8 cellular contexts compared by ENCODE assay signal in genomic region chr7:156640257-156640948, GRCh38. TPM values are rescaled to one million over a fixed set of nuclear protein-coding genes. Genes with fewer than 3 reads are reported as not detected.
A peak's percentile ranks its signal among the peaks of the same experiment; 100 is the strongest.
DNase-seq lines count a peak whose midpoint lies in the region; ATAC-seq lines count a peak whose summit lies in the region.

Gene RNF32, plus strand, starts transcription at chr7:156640774. Its CDS starts 3,104 bp downstream, at chr7:156643878.

- H3K4me1 ChIP-seq in BLaER1, result peaks cover 14% of the 10 kb centered on the region
- H3K4me1 ChIP-seq in effector memory CD4-positive, alpha-beta T cell (ENCODE audit: control insufficient read depth, insufficient read depth, low read length, poor library complexity, severe bottlenecking), result peaks cover 4% of the 10 kb centered on the region
- no peaks in the 10 kb centered on the region for H3K4me1 ChIP-seq in mesodermal cell (ENCODE audit: control insufficient read depth, insufficient read depth, low read length, poor library complexity, severe bottlenecking)

- H3K27ac ChIP-seq in BLaER1, result peak within 1 kb of the TSS; percentile 76
- peak within 1 kb of the TSS; percentile 91 for H3K27ac ChIP-seq in effector memory CD4-positive, alpha-beta T cell (ENCODE audit: insufficient read depth, low read length, poor library complexity, severe bottlenecking)
- peak within 1 kb of the TSS; percentile 52 for H3K27ac ChIP-seq in mesodermal cell (ENCODE audit: low read depth, low read length, severe bottlenecking)

- DNase-seq in GM19240 (ENCODE audit: insufficient read length, low spot score), result peak; percentile 70
- DNase-seq in NCI-H774 (lab: John Stamatoyannopoulos, UW), result peak; percentile 94
- DNase-seq in activated CD8-positive, alpha-beta memory T cell treated with anti-CD3 and anti-CD28 coated beads for 24 hours, result peak; percentile 99
- peak; percentile 91 to 96 (median 96) for DNase-seq in effector memory CD4-positive, alpha-beta T cell
- peak; percentile 98 for DNase-seq in stimulated activated CD8-positive, alpha-beta memory T cell treated with anti-CD3 and anti-CD28 coated beads, Interleukin-15, amount 100 ng/mL, for 1 hour (ENCODE audit: low read depth)

- peak; percentile 81 for ATAC-seq in HG03460 (IDR thresholded peaks at IDR 0.05; ENCODE audit: unreplicated experiment)

- peak within 1 kb of the TSS; percentile 75 for H3K4me2 ChIP-seq in BLaER1

- no peaks in the 10 kb centered on the region for H4K20me1 ChIP-seq in BLaER1

- H3K9ac ChIP-seq in BLaER1, result peak within 1 kb of the TSS; percentile 77

- H3K27me3 ChIP-seq in BLaER1, result no peaks in the 10 kb centered on the region
- no peaks in the 10 kb centered on the region for H3K27me3 ChIP-seq in effector memory CD4-positive, alpha-beta T cell (replicated peaks; ENCODE audit: control insufficient read depth, insufficient read depth, low read length, poor library complexity, severe bottlenecking)

- 24 to 37% methylated on average over 43 to 69 of the region's 85 CpGs for WGBS in mesodermal cell (ENCODE audit: insufficient coverage in 2 of 2), 2 experiments

- H3K4me3 ChIP-seq in BLaER1 (peak within 1 kb of the TSS; percentile 71), mesodermal cell (ENCODE audit: extremely low read depth, insufficient read depth, low read length, poor library complexity, severe bottlenecking) (peak within 1 kb of the TSS; percentile 62)
- peak within 1 kb of the TSS; percentile 88 for H3K4me3 ChIP-seq in effector memory CD4-positive, alpha-beta T cell (ENCODE audit: insufficient read depth, low read depth, low read length, poor library complexity, severe bottlenecking)

- H3K9me3 ChIP-seq in BLaER1 (peaks cover 26% of the 10 kb centered on the region), mesodermal cell (ENCODE audit: control insufficient read depth, low read length) (no peaks in the 10 kb centered on the region)
- no peaks in the 10 kb centered on the region for H3K9me3 ChIP-seq in effector memory CD4-positive, alpha-beta T cell (ENCODE audit: control insufficient read depth, low read length)

- H3K36me3 ChIP-seq in BLaER1 (no peaks in the 10 kb centered on the region), mesodermal cell (ENCODE audit: control insufficient read depth, insufficient read depth, low read length) (no peaks in the 10 kb centered on the region)
- H3K36me3 ChIP-seq in effector memory CD4-positive, alpha-beta T cell (ENCODE audit: control insufficient read depth, insufficient read depth, low read length), result no peaks in the 10 kb centered on the region

RNA-seq across cellular contexts. Expression of gene RNF32, which starts in this region (rescaled TPM):
- 0.74 TPM for polyA plus RNA-seq in mesodermal cell (2013, experiment 1 of 2)
- 1.2 TPM for polyA plus RNA-seq in mesodermal cell (2013, experiment 2 of 2)

Comparison
In these comparisons a context has a peak if more than half of its experiments do, and no peak if none do; other contexts are left out.
1. Peak in every context shown above with its lines: DNase-seq, ATAC-seq, H3K4me3 ChIP-seq and H3K27ac ChIP-seq.